ENCODE assay signal across 28 cellular contexts in the genomic region with DNA sequence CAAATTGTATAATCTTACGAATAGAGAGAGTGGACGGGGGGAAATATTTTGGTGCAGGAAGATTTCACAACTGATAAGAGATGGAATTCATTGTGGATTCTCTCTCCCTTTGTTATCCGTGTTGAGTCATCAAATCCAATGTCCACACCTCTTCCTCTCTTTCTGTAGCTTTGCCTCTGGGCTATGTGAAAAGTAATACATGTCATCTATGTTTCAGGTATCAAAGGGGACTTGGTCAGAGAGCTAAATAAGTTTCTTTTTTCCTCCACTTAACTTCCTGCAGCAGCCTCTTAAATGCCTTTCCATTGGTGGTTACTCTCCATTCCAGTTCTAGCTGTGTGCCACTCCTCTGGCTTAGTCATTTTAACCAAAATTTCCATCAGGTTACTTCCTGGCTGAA.
DNase-seq lines count a peak whose midpoint lies in the region; ATAC-seq and TF ChIP-seq lines count a peak whose summit lies in the region.
"Had no signal": no experiment of that assay in that cellular context is flagged by ENCODE, and none has a peak within 500 bp of the region (broad histone marks: within the 10 kb centered on the region; RNA-seq: fewer than 3 reads in every experiment).

No MANE protein-coding gene starts in this region.

- H3K27me3 ChIP-seq in RWPE2 (ENCODE audit: insufficient read depth, poor library complexity, severe bottlenecking) = peaks cover 11% of the 10 kb centered on the region
- H3K27me3 ChIP-seq in smooth muscle cell (ENCODE audit: low read depth) = no peaks in the 10 kb centered on the region
- H3K27me3 ChIP-seq in tibial artery = no peaks in the 10 kb centered on the region
- H3K27me3 ChIP-seq: heart left ventricle, neural progenitor cell, uterus had no signal

- H4K20me1 ChIP-seq in smooth muscle cell (ENCODE audit: low read depth) = no peaks in the 10 kb centered on the region

- intact Hi-C loops in tibial artery (cut with DNase I; ENCODE audit: low total_unique reads) = no loop called here

- H3K4me3 ChIP-seq in RWPE2 (ENCODE audit: severe bottlenecking) (no peak overlapping the region), smooth muscle cell (no peak overlapping the region), tibial artery (no peak overlapping the region)
- H3K4me3 ChIP-seq: heart left ventricle, neural progenitor cell, uterus had no signal

- H3K27me3 Mint-ChIP-seq in T-helper 2 cell treated with Interferon-gamma antibody and Interleukin-4, amounts not matched to agents 5 μg/mL and 100 μg/mL, for 36 hours (ENCODE audit: low read depth) = no peaks in the 10 kb centered on the region
- H3K27me3 Mint-ChIP-seq: activated CD4-positive, alpha-beta T cell treated with anti-CD3 and anti-CD28 coated beads, Interleukin-2, amount 10 ng/mL, durations not matched to agents 7 days and 5 days; activated CD8-positive, alpha-beta memory T cell treated with anti-CD3 and anti-CD28 coated beads, Interleukin-2, amount 10 ng/mL, durations not matched to agents 7 days and 5 days had no signal

- no peaks in the 10 kb centered on the region for H3K4me1 Mint-ChIP-seq in T-helper 2 cell treated with Interferon-gamma antibody and Interleukin-4, amounts not matched to agents 5 μg/mL and 100 μg/mL, for 36 hours (ENCODE audit: low read depth)
- H3K4me1 Mint-ChIP-seq: activated CD4-positive, alpha-beta T cell treated with anti-CD3 and anti-CD28 coated beads, Interleukin-2, amount 10 ng/mL, durations not matched to agents 7 days and 5 days; brain; neural progenitor cell; stimulated activated effector memory CD8-positive, alpha-beta T cell treated with anti-CD3 and anti-CD28 coated beads, Interleukin-12 subunit alpha, Interleukin-12 subunit beta, amount 100 ng/mL, for 72 hours had no signal

- H3K4me3 Mint-ChIP-seq in T-helper 2 cell treated with Interferon-gamma antibody and Interleukin-4, amounts not matched to agents 5 μg/mL and 100 μg/mL, for 36 hours = no peak overlapping the region
- H3K4me3 Mint-ChIP-seq: activated CD4-positive, alpha-beta T cell treated with anti-CD3 and anti-CD28 coated beads, Interleukin-2, amount 10 ng/mL, durations not matched to agents 7 days and 5 days; activated CD8-positive, alpha-beta memory T cell treated with anti-CD3 and anti-CD28 coated beads, Interleukin-2, amount 10 ng/mL, durations not matched to agents 7 days and 5 days; activated T-cell treated with anti-CD3 and anti-CD28 coated beads, Interleukin-2, amount 50 U/mL, for 72 hours; brain; neural progenitor cell; stimulated activated effector memory CD8-positive, alpha-beta T cell treated with anti-CD3 and anti-CD28 coated beads, Interleukin-12 subunit alpha, Interleukin-12 subunit beta, amount 100 ng/mL, for 72 hours; WTC11 had no signal

- H3F3A ChIP-seq in smooth muscle cell (ENCODE audit: low read depth) = peaks cover 11% of the 10 kb centered on the region

- H3K4me2 ChIP-seq in smooth muscle cell = peak overlapping the region; percentile 54
- H3K4me2 ChIP-seq: neural progenitor cell had no signal

- H3K36me3 Mint-ChIP-seq in T-helper 2 cell treated with Interferon-gamma antibody and Interleukin-4, amounts not matched to agents 5 μg/mL and 100 μg/mL, for 36 hours (ENCODE audit: low read depth) = no peaks in the 10 kb centered on the region
- H3K36me3 Mint-ChIP-seq: activated CD8-positive, alpha-beta memory T cell treated with anti-CD3 and anti-CD28 coated beads, Interleukin-2, amount 10 ng/mL, durations not matched to agents 7 days and 5 days; brain; neural progenitor cell; stimulated activated effector memory CD8-positive, alpha-beta T cell treated with anti-CD3 and anti-CD28 coated beads, Interleukin-12 subunit alpha, Interleukin-12 subunit beta, amount 100 ng/mL, for 72 hours had no signal

- no peak overlapping the region for H2AFZ ChIP-seq in smooth muscle cell (ENCODE audit: low read depth)
- H2AFZ ChIP-seq: neural progenitor cell had no signal

- TF ChIP-seq CTCF in RWPE2 (IDR thresholded peaks at IDR 0.05; ENCODE audit: poor library complexity, severe bottlenecking) (no peak), smooth muscle cell (IDR thresholded peaks at IDR 0.05; ENCODE audit: borderline replicate concordance, insufficient read depth, poor library complexity, severe bottlenecking) (no peak), tibial artery (IDR thresholded peaks at IDR 0.05) (no peak)

- H3K79me2 ChIP-seq in smooth muscle cell (ENCODE audit: low read depth) = no peaks in the 10 kb centered on the region

- H3K4me1 ChIP-seq in RWPE2 (ENCODE audit: insufficient read depth, poor library complexity, severe bottlenecking) = peaks cover 31% of the 10 kb centered on the region
- peaks cover 16% of the 10 kb centered on the region for H3K4me1 ChIP-seq in smooth muscle cell (ENCODE audit: low read depth)
- no peaks in the 10 kb centered on the region for H3K4me1 ChIP-seq in tibial artery
- H3K4me1 ChIP-seq: neural progenitor cell, uterus had no signal

- H3K9ac ChIP-seq in smooth muscle cell (ENCODE audit: low read depth) = no peak overlapping the region
- H3K9ac ChIP-seq: neural progenitor cell had no signal

- H3K27ac ChIP-seq in RWPE2 (ENCODE audit: poor library complexity, severe bottlenecking) = peak overlapping the region; percentile 65
- peak overlapping the region; percentile 53 for H3K27ac ChIP-seq in epithelial cell of prostate
- H3K27ac ChIP-seq in smooth muscle cell (ENCODE audit: low read depth) = peak overlapping the region; percentile 79
- no peak overlapping the region for H3K27ac ChIP-seq in tibial artery
- H3K27ac ChIP-seq: heart left ventricle, HL-60, neural progenitor cell, uterus had no signal

- DNase-seq in M059J (ENCODE audit: low read depth) (peak; percentile 43), RWPE2 (ENCODE audit: low spot score) (no peak), epithelial cell of prostate (ENCODE audit: low read depth, low spot score) (no peak), smooth muscle cell (lab: John Stamatoyannopoulos, UW; ENCODE audit: unreplicated experiment) (no peak), tibial artery (no peak)
- DNase-seq in T-helper 2 cell treated with Interferon-gamma antibody and Interleukin-4, amounts not matched to agents 5 μg/mL and 100 μg/mL, for 36 hours (ENCODE audit: low spot score) = no peak
- DNase-seq in activated CD4-positive, alpha-beta T cell treated with anti-CD3 and anti-CD28 coated beads, Interleukin-2, amount 50 U/mL, for 48 hours = no peak
- DNase-seq: activated CD4-positive, alpha-beta T cell treated with anti-CD3 and anti-CD28 coated beads, Interleukin-2, amount 10 ng/mL, durations not matched to agents 7 days and 5 days; activated CD8-positive, alpha-beta memory T cell treated with anti-CD3 and anti-CD28 coated beads, Interleukin-2, amount 10 ng/mL, durations not matched to agents 7 days and 5 days; activated naive CD4-positive, alpha-beta T cell treated with Interleukin-2 at 50 U/mL for 16 hours; activated T-cell treated with anti-CD3 and anti-CD28 coated beads, Interleukin-2, amount 50 U/mL, for 72 hours; heart left ventricle; Karpas-422; left cardiac atrium; NCI-H1092 treated with DMSO at 0.1 percent for 48 hours; NCI-H2081; NCI-H2227 treated with DMSO at 0.1 percent for 48 hours; right cardiac atrium; stimulated activated CD4-positive, alpha-beta T cell treated with anti-CD3 and anti-CD28 coated beads, Interleukin-12 subunit alpha, Interleukin-12 subunit beta, amount 100 ng/mL, for 4 hours; stimulated activated CD4-positive, alpha-beta T cell treated with anti-CD3 and anti-CD28 coated beads, Interleukin-4, amount 100 ng/mL, for 1 hour; T-helper 9 cell; uterus had no signal

- H3K9me3 ChIP-seq in RWPE2 (ENCODE audit: severe bottlenecking) (no peaks in the 10 kb centered on the region), smooth muscle cell (replicated peaks; ENCODE audit: low read depth) (no peaks in the 10 kb centered on the region), tibial artery (no peaks in the 10 kb centered on the region)
- H3K9me3 ChIP-seq: heart left ventricle, uterus had no signal

- ATAC-seq in RWPE2 (ENCODE audit: low read depth) = peak; percentile 60
- ATAC-seq: activated CD8-positive, alpha-beta memory T cell treated with anti-CD3 and anti-CD28 coated beads, Interleukin-2, amount 10 ng/mL, durations not matched to agents 7 days and 5 days; activated T-cell treated with anti-CD3 and anti-CD28 coated beads, Interleukin-2, amount 50 U/mL, for 72 hours; heart left ventricle; HepG2; left cardiac atrium; right cardiac atrium; stimulated activated effector memory CD8-positive, alpha-beta T cell treated with anti-CD3 and anti-CD28 coated beads, Interleukin-12 subunit alpha, Interleukin-12 subunit beta, amount 100 ng/mL, for 72 hours; WTC11 had no signal

- H3K36me3 ChIP-seq in RWPE2 (ENCODE audit: low read depth) (no peaks in the 10 kb centered on the region), smooth muscle cell (ENCODE audit: low read depth) (no peaks in the 10 kb centered on the region), tibial artery (no peaks in the 10 kb centered on the region)
- H3K36me3 ChIP-seq: heart left ventricle, neural progenitor cell, uterus had no signal

- peaks cover 3% of the 10 kb centered on the region for H3K9me3 Mint-ChIP-seq in T-helper 2 cell treated with Interferon-gamma antibody and Interleukin-4, amounts not matched to agents 5 μg/mL and 100 μg/mL, for 36 hours
- H3K9me3 Mint-ChIP-seq: neural progenitor cell had no signal

- WGBS in smooth muscle cell (ENCODE audit: low lambda C conversion rate) = 68% methylated on average over 3 of the region's 3 CpGs

- no peak overlapping the region for H3K27ac Mint-ChIP-seq in T-helper 2 cell treated with Interferon-gamma antibody and Interleukin-4, amounts not matched to agents 5 μg/mL and 100 μg/mL, for 36 hours
- H3K27ac Mint-ChIP-seq: activated CD4-positive, alpha-beta T cell treated with anti-CD3 and anti-CD28 coated beads, Interleukin-2, amount 10 ng/mL, durations not matched to agents 7 days and 5 days; activated CD8-positive, alpha-beta memory T cell treated with anti-CD3 and anti-CD28 coated beads, Interleukin-2, amount 10 ng/mL, durations not matched to agents 7 days and 5 days; activated T-cell treated with anti-CD3 and anti-CD28 coated beads, Interleukin-2, amount 50 U/mL, for 72 hours; brain; neural progenitor cell; stimulated activated effector memory CD8-positive, alpha-beta T cell treated with anti-CD3 and anti-CD28 coated beads, Interleukin-12 subunit alpha, Interleukin-12 subunit beta, amount 100 ng/mL, for 72 hours; WTC11 had no signal

Comparison
In these comparisons a context has a peak if more than half of its experiments do, and no peak if none do; other contexts are left out.
1. H3K27ac ChIP-seq: peak in RWPE2 (single experiment), epithelial cell of prostate (single experiment) and smooth muscle cell (single experiment); none in tibial artery (0 of 2).